ENCODE assay signal across 6 cellular contexts in genomic region chr14:20454359-20454644, GRCh38. TPM values are rescaled to one million over a fixed set of nuclear protein-coding genes. Genes with fewer than 3 reads are reported as not detected.
DNase-seq lines count a peak whose midpoint lies in the region; ATAC-seq and TF ChIP-seq lines count a peak whose summit lies in the region.

No MANE protein-coding gene starts in this region.

- WGBS in thyroid gland, 2 donors = 0 to 1% methylated on average over 16 to 17 of the region's 17 CpGs

- ATAC-seq in GM18870 (IDR thresholded peaks at IDR 0.05; ENCODE audit: unreplicated experiment) (peak; percentile 27), HG03066 (IDR thresholded peaks at IDR 0.05; ENCODE audit: low read depth, unreplicated experiment) (peak; percentile 39), Right ventricle myocardium superior (ENCODE audit: poor library complexity) (peak; percentile 67)

- in situ Hi-C loops in KBM-7 (cut with MboI; ENCODE audit: low pct_unique_long_range_greater_than_20kb, low sequenced_read_pairs) = no loop called here

- no peaks in the 10 kb centered on the region for H3K27me3 ChIP-seq in Peyer's patch
- no peaks in the 10 kb centered on the region for H3K27me3 ChIP-seq in thyroid gland

- H3K36me3 ChIP-seq in Peyer's patch = peaks cover 0 to 59% (median 0%) of the 10 kb centered on the region in 3 donors
- peaks cover 53 to 54% of the 10 kb centered on the region in 2 donors for H3K36me3 ChIP-seq in thyroid gland

- H3K4me1 ChIP-seq in Peyer's patch = peaks cover 0 to 45% (median 11%) of the 10 kb centered on the region in 4 donors
- H3K4me1 ChIP-seq in thyroid gland = peaks cover 17 to 22% of the 10 kb centered on the region in 2 donors

- intact Hi-C loops in Right ventricle myocardium superior (cut with DNase I) (loop anchor here (10.0 kb wide), 1 partner anchor 110 kb away; the partner anchor contains the start of gene PARP2), thyroid gland (cut with DNase I) (loop anchor here (10.0 kb wide), 2 partner anchors 120 to 230 kb away; partner anchors contain the start of genes ANG, CCNB1IP1 and RNASE4)

- peak in 2 of 3 donors; percentile 87 to 93 for DNase-seq in Peyer's patch
- DNase-seq in Right ventricle myocardium superior = no peak
- DNase-seq in thyroid gland = peak; percentile 82 to 83
- no peak for DNase-seq in KBM-7

- no peaks in the 10 kb centered on the region for H3K9me3 ChIP-seq in Peyer's patch
- H3K9me3 ChIP-seq in thyroid gland = no peaks in the 10 kb centered on the region

- TF ChIP-seq POLR2A in Peyer's patch (IDR thresholded peaks at IDR 0.05) (no peak), thyroid gland (IDR thresholded peaks at IDR 0.05) (no peak)

- TF ChIP-seq CTCF in Peyer's patch (IDR thresholded peaks at IDR 0.05) (no peak), thyroid gland (IDR thresholded peaks at IDR 0.05) (no peak)

- H3K27ac ChIP-seq in Peyer's patch = peak overlapping the region; percentile 83 to 97 (median 88)
- peak overlapping the region; percentile 81 to 94 (median 85) for H3K27ac ChIP-seq in thyroid gland

- H3K4me3 ChIP-seq in Peyer's patch (peak overlapping the region; percentile 49 to 89 (median 72)), thyroid gland (replicated peaks in 1 of 3) (peak overlapping the region; percentile 54 to 70 (median 59))

RNA-seq across cellular contexts. Expression of gene OSGEP, which starts 0.3 kb away (rescaled TPM):
- 100 to 1,000 TPM in 3 of 4 donors, 10 to 100 TPM in 1; 58.3 to 112 (median 102) TPM for total RNA-seq in Peyer's patch
- total RNA-seq in Right ventricle myocardium superior = 15.6 TPM
- 10 to 100 TPM; 56.7 to 88.8 (median 75.0) TPM for total RNA-seq in thyroid gland

RNA-seq across cellular contexts. Expression of gene APEX1, which starts 0.7 kb away (rescaled TPM):
- total RNA-seq in Peyer's patch (100 to 1,000 TPM in 1 of 4 donors, 10 to 100 TPM in 3; 79.8 to 142 (median 92.0) TPM), Right ventricle myocardium superior (69.2 TPM), thyroid gland (100 to 1,000 TPM; 133 to 179 (median 142) TPM)

RNA-seq across cellular contexts. Expression of gene PIP4P1, which starts 6.9 kb away (rescaled TPM):
- 10 to 100 TPM; 22.3 to 60.9 (median 31.1) TPM for total RNA-seq in Peyer's patch
- 18.4 TPM for total RNA-seq in Right ventricle myocardium superior
- 10 to 100 TPM; 15.4 to 29.1 (median 23.1) TPM for total RNA-seq in thyroid gland

RNA-seq across cellular contexts. Expression of gene PNP, which starts 14.9 kb away (rescaled TPM):
- total RNA-seq in Peyer's patch (10 to 100 TPM; 51.4 to 70.1 (median 53.7) TPM), Right ventricle myocardium superior (6.2 TPM), thyroid gland (10 to 100 TPM; 13.9 to 29.3 (median 18.7) TPM)

RNA-seq across cellular contexts. Expression of gene KLHL33, which starts 18.3 kb away (rescaled TPM):
- total RNA-seq in Peyer's patch (under 1 TPM in 1 of 4 donors, not detected in 3; 0.13 TPM), Right ventricle myocardium superior (0.70 TPM), thyroid gland (1 to 10 TPM in 1 of 4 donors, under 1 TPM in 3; 0.27 to 2.0 (median 0.36) TPM)

Comparison
In these comparisons a context has a peak if more than half of its experiments do, and no peak if none do; other contexts are left out.
1. DNase-seq: peak in Peyer's patch (2 of 3) and thyroid gland (2 of 2); none in Right ventricle myocardium superior (single experiment) and KBM-7 (single experiment).
2. Peak in every context shown above with its lines, with median percentiles within 50 percentile points of each other: ATAC-seq.